ENCODE assay signal across 18 cellular contexts in the genomic region with DNA sequence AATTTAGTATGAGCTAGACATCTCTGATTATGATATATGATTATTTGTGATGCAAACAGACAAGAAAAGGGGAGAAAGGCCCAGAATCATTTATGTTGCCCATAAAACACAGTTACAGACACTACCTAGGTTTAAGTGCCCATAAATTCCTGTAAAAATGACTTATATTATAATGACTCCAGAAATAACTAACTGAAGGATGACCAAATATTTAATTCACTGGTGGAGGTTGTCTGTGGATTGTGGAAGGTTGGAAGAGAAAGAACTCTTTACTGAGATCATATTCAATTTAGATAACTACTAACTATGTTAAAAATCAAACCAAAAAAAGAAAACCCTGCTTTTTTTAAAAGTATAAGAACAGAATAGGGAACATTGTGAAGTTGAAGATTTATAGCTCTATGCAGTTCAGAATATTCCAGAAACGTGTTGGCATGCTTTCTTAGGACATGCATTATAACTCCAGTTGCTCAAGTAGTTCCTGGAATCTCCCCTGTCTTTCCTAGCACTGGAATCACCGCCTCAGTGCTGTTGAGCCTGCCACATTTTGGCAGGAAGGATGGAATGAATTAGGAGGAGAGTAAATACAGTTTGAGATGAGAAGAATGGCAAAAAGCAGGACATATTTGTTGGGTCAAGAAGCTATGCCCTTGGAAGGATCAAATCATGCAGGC.
A peak's percentile ranks its signal among the peaks of the same experiment; 100 is the strongest.
DNase-seq lines count a peak whose midpoint lies in the region; FAIRE-seq and TF ChIP-seq lines count a peak whose summit lies in the region.
"Had no signal": no experiment of that assay in that cellular context is flagged by ENCODE, and none has a peak within 500 bp of the region (broad histone marks: within the 10 kb centered on the region; RNA-seq: fewer than 3 reads in every experiment).

No MANE protein-coding gene starts in this region.

- DNase-seq in GM03348 (ENCODE audit: low spot score) (peak; percentile 40), astrocyte (ENCODE audit: low read depth) (no peak), fibroblast of the aortic adventitia (ENCODE audit: low read depth) (peak; percentile 83), smooth muscle cell (lab: John Stamatoyannopoulos, UW; ENCODE audit: unreplicated experiment) (no peak), RKO (ENCODE audit: low spot score) (no peak), activated gamma-delta T cell treated with Interleukin-2 at 50 U/mL for 16 hours (no peak), brain microvascular endothelial cell (no peak)
- DNase-seq: CD4-positive, CD25-positive, alpha-beta regulatory T cell; HCEC 1CT; KG1; MG63; NCI-H2029; NCI-H446; NCI-H524 treated with DMSO at 0.1 percent for 48 hours; NCI-H774 had no signal

- H4K20me1 ChIP-seq in astrocyte (ENCODE audit: insufficient read depth, low read length) (no peaks in the 10 kb centered on the region), smooth muscle cell (ENCODE audit: low read depth) (no peaks in the 10 kb centered on the region)

- H3K79me2 ChIP-seq in astrocyte (ENCODE audit: insufficient read depth, low read length) (no peaks in the 10 kb centered on the region), smooth muscle cell (ENCODE audit: low read depth) (no peaks in the 10 kb centered on the region)

- H3K4me1 ChIP-seq in astrocyte (ENCODE audit: insufficient read depth, low read length) = no peaks in the 10 kb centered on the region
- no peaks in the 10 kb centered on the region for H3K4me1 ChIP-seq in smooth muscle cell (ENCODE audit: low read depth)

- in situ Hi-C loops in brain microvascular endothelial cell (cut with HindIII; ENCODE audit: low pct_ligation_motif_present, low sequenced_read_pairs) = no loop called here

- H3K36me3 Mint-ChIP-seq in astrocyte (ENCODE audit: low read depth, unreplicated experiment) = no peaks in the 10 kb centered on the region
- H3K36me3 Mint-ChIP-seq: CD4-positive, CD25-positive, alpha-beta regulatory T cell had no signal

- peaks cover 9% of the 10 kb centered on the region for H3K27me3 ChIP-seq in astrocyte (ENCODE audit: insufficient read depth, low read length)
- no peaks in the 10 kb centered on the region for H3K27me3 ChIP-seq in smooth muscle cell (ENCODE audit: low read depth)
- H3K27me3 ChIP-seq in brain microvascular endothelial cell (replicated peaks) = no peaks in the 10 kb centered on the region
- H3K27me3 ChIP-seq: MG63 had no signal

- H3K4me3 Mint-ChIP-seq in astrocyte (ENCODE audit: unreplicated experiment) = no peak overlapping the region
- H3K4me3 Mint-ChIP-seq: CD4-positive, CD25-positive, alpha-beta regulatory T cell; GM23338 had no signal

- 63% methylated on average over 2 of the region's 2 CpGs for WGBS in smooth muscle cell (ENCODE audit: low lambda C conversion rate)

- no peaks in the 10 kb centered on the region for H3F3A ChIP-seq in smooth muscle cell (ENCODE audit: low read depth)

- H3K9me3 ChIP-seq in astrocyte (ENCODE audit: insufficient read depth, low read depth, low read length) (no peaks in the 10 kb centered on the region), smooth muscle cell (replicated peaks; ENCODE audit: low read depth) (no peaks in the 10 kb centered on the region)
- H3K9me3 ChIP-seq: A549, MG63 had no signal

- H3K27ac ChIP-seq in astrocyte (ENCODE audit: low read depth, low read length) (no peak overlapping the region), smooth muscle cell (ENCODE audit: low read depth) (no peak overlapping the region), brain microvascular endothelial cell (no peak overlapping the region)

- H3K9me3 Mint-ChIP-seq in astrocyte (ENCODE audit: unreplicated experiment) = no peaks in the 10 kb centered on the region
- H3K9me3 Mint-ChIP-seq: GM23338 had no signal

- TF ChIP-seq CTCF in astrocyte (IDR thresholded peaks at IDR 0.05; ENCODE audit: insufficient read depth, low read depth, low read length) = no peak
- TF ChIP-seq CTCF in fibroblast of the aortic adventitia (IDR thresholded peaks at IDR 0.05; ENCODE audit: insufficient read depth, low read length) = no peak
- TF ChIP-seq CTCF in smooth muscle cell (IDR thresholded peaks at IDR 0.05; ENCODE audit: borderline replicate concordance, insufficient read depth, poor library complexity, severe bottlenecking) = no peak
- no peak for TF ChIP-seq CTCF in brain microvascular endothelial cell (IDR thresholded peaks at IDR 0.05; ENCODE audit: low read depth, low read length, missing control alignments)

- no peak overlapping the region for H2AFZ ChIP-seq in astrocyte (ENCODE audit: low read depth, low read length)
- H2AFZ ChIP-seq in smooth muscle cell (ENCODE audit: low read depth) = peak overlapping the region; percentile 26
- H2AFZ ChIP-seq: GM23338 had no signal

- no peak overlapping the region for H3K27ac Mint-ChIP-seq in astrocyte (ENCODE audit: unreplicated experiment)
- H3K27ac Mint-ChIP-seq: CD4-positive, CD25-positive, alpha-beta regulatory T cell; GM23338 had no signal

- H3K4me3 ChIP-seq in astrocyte (ENCODE audit: insufficient read depth, low read depth, low read length) = no peak overlapping the region
- H3K4me3 ChIP-seq in fibroblast of the aortic adventitia (ENCODE audit: low read depth, low read length) = no peak overlapping the region
- no peak overlapping the region for H3K4me3 ChIP-seq in smooth muscle cell
- H3K4me3 ChIP-seq in brain microvascular endothelial cell (ENCODE audit: low read depth, low read length) = no peak overlapping the region
- H3K4me3 ChIP-seq: A549, GM23338, MG63 had no signal

- H3K9ac ChIP-seq in astrocyte (ENCODE audit: low read length) (no peak overlapping the region), smooth muscle cell (ENCODE audit: low read depth) (no peak overlapping the region)

- H3K4me1 Mint-ChIP-seq in astrocyte (ENCODE audit: low read depth, unreplicated experiment) = no peaks in the 10 kb centered on the region
- H3K4me1 Mint-ChIP-seq: CD4-positive, CD25-positive, alpha-beta regulatory T cell had no signal

- peak; percentile 17 for FAIRE-seq in astrocyte (lab: Jason Lieb, UNC)
- FAIRE-seq: A549, D721Med had no signal

- H3K4me2 ChIP-seq in astrocyte (ENCODE audit: low read length) = no peak overlapping the region
- no peak overlapping the region for H3K4me2 ChIP-seq in smooth muscle cell
- H3K4me2 ChIP-seq: A549, GM23338 had no signal

- H3K36me3 ChIP-seq in astrocyte (ENCODE audit: insufficient read depth, low read length) (no peaks in the 10 kb centered on the region), smooth muscle cell (ENCODE audit: low read depth) (no peaks in the 10 kb centered on the region), brain microvascular endothelial cell (replicated peaks) (no peaks in the 10 kb centered on the region)
- H3K36me3 ChIP-seq: MG63 had no signal

- H3K27me3 Mint-ChIP-seq in astrocyte (ENCODE audit: low read depth, unreplicated experiment) = no peaks in the 10 kb centered on the region

Comparison
In these comparisons a context has a peak if more than half of its experiments do, and no peak if none do; other contexts are left out.
1. DNase-seq: peak in GM03348 (single experiment) and fibroblast of the aortic adventitia (single experiment); none in astrocyte (single experiment), smooth muscle cell (single experiment), RKO (single experiment), activated gamma-delta T cell treated with Interleukin-2 at 50 U/mL for 16 hours (single experiment) and brain microvascular endothelial cell (single experiment).